Comparison of ENCODE assay signal across 1 cellular context in genomic region chr13:50460366-50460765, GRCh38.
TF ChIP-seq lines count a peak whose summit lies in the region.

No MANE protein-coding gene starts in this region.

TF ChIP-seq in K562, 482 proteins besides CTCF, POLR2A, EP300 and RAD21 (continued from another document):
- TF ChIP-seq E2F6 (IDR thresholded peaks at IDR 0.05; ENCODE audit: borderline replicate concordance in 1 of 2, extremely low read depth in 1 of 2, insufficient read depth in 1 of 2, insufficient read length in 1 of 2, low read depth in 1 of 2, low read length in 1 of 2, poor library complexity in 1 of 2, severe bottlenecking in 1 of 2), result no peak
- no peak for TF ChIP-seq E2F1 (CRISPR knock-in tag; IDR thresholded peaks at IDR 0.05)
- TF ChIP-seq GTF2F1 (IDR thresholded peaks at IDR 0.05; ENCODE audit: low read depth, low read length), result no peak
- no peak for TF ChIP-seq EGR1 (conservative IDR thresholded peaks at IDR 0.05)
- no peak for TF ChIP-seq GMEB1 (CRISPR knock-in tag; IDR thresholded peaks at IDR 0.05)
- TF ChIP-seq TRIM25 (IDR thresholded peaks at IDR 0.05; ENCODE audit: borderline replicate concordance), result no peak
- peak; percentile 74 for TF ChIP-seq SMARCA4 (IDR thresholded peaks at IDR 0.05)
- TF ChIP-seq VEZF1 (CRISPR knock-in tag; IDR thresholded peaks at IDR 0.05), result peak; percentile 33; the same call in 1 of the 2 replicates
TF ChIP-seq in K562: peak in this region for 17.
